In the genomic region with DNA sequence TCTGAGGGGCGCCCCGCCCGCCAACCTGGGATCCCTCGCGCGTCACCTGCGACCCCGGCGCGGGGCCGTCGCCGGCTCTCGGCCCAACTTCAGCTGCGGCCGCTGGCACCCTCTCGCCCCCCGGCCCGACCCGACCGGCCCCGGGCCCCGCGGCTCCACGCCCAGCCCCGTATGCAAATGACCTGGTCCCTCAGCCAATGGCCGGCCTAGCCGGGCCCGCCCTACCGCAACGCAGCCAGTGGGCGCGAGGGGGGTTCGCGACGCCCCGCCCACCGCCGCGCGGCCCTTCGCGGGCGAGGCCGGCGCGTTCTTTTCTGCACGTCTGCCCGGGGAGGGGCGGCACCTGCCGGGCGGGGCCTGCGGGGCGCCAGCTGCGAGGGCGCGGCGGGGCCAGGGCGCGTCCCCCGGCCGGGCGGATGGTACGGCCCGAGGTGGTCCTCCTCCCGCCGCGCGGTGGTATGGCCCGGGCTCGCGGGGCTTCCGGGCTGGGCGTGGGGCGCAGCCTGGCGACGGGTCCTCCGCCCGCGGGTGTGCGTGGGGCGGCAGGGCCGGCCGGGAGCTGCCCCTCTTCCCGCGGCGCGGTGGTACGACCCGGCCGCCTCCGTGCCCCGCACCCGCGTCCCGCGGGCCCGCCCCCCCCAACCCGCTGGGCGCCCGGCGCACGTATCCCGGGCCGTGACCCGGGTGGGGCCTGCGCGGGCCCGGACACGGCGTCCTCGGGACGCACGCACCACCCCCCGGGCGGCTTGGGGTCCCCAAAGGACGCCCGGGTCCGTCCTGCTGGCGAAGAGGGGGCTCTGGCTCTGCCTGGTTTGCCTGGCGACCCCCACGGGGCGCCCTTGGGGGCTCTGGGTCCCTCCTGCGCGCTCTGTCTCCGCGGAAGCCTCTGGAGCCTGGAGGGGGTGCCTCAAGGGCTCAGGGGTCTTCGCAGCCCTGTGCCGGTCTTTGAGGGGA, we compare ENCODE assay signal across 1 cellular context.
TF ChIP-seq lines count a peak whose summit lies in the region.

No MANE protein-coding gene starts in this region.

TF ChIP-seq in endothelial cell of umbilical vein, 7 proteins besides CTCF, POLR2A, EP300 and RAD21:
- no peak for TF ChIP-seq MYC (IDR thresholded peaks at IDR 0.05; ENCODE audit: low read depth, low read length)
- no peak for TF ChIP-seq FOS (IDR thresholded peaks at IDR 0.05; ENCODE audit: borderline replicate concordance, insufficient read depth, low read length)
- peak; percentile 92 for TF ChIP-seq POLR2AphosphoS5 (IDR thresholded peaks at IDR 0.05; ENCODE audit: insufficient read depth, low read depth, low read length)
- no peak for TF ChIP-seq GATA2 (IDR thresholded peaks at IDR 0.05; ENCODE audit: insufficient read depth, insufficient read length, low read depth, low read length)
- TF ChIP-seq, protein P1, sequence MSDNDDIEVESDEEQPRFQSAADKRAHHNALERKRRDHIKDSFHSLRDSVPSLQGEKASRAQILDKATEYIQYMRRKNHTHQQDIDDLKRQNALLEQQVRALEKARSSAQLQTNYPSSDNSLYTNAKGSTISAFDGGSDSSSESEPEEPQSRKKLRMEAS (IDR thresholded peaks at IDR 0.05; ENCODE audit: insufficient read depth, insufficient read length), result no peak
- no peak for TF ChIP-seq JUN (IDR thresholded peaks at IDR 0.05; ENCODE audit: borderline replicate concordance, insufficient read depth, insufficient read length, low read depth)
TF ChIP-seq in endothelial cell of umbilical vein: peak in this region for 1.
